In genomic region chr16:24013733-24014645, GRCh38 we compare ENCODE assay signal across 8 cellular contexts.
DNase-seq lines count a peak whose midpoint lies in the region; ATAC-seq and TF ChIP-seq lines count a peak whose summit lies in the region.

No MANE protein-coding gene starts in this region.

- no peaks in the 10 kb centered on the region for H3K9me2 ChIP-seq in SK-N-SH

- TF ChIP-seq CTCF in SK-N-SH (IDR thresholded peaks at IDR 0.05) = no peak

- no peak for TF ChIP-seq EP300 in SK-N-SH (IDR thresholded peaks at IDR 0.05; ENCODE audit: borderline replicate concordance in 1 of 2, low read depth in 1 of 2, low read length in 1 of 2)

- H4K20me1 ChIP-seq in SK-N-SH (ENCODE audit: insufficient read depth) = no peaks in the 10 kb centered on the region

- peaks cover 7% of the 10 kb centered on the region for H3K36me3 Mint-ChIP-seq in activated CD8-positive, alpha-beta memory T cell treated with anti-CD3 and anti-CD28 coated beads, Interleukin-2, amount 10 ng/mL, durations not matched to agents 7 days and 5 days
- peaks cover 0 to 2% (median 1%) of the 10 kb centered on the region in 3 donors for H3K36me3 Mint-ChIP-seq in naive thymus-derived CD8-positive, alpha-beta T cell

- H3K4me1 ChIP-seq in SK-N-SH (ENCODE audit: control insufficient read depth in 1 of 2, insufficient read depth in 2 of 2, low read depth in 1 of 2, low read length in 1 of 2) = peaks cover 0 to 4% of the 10 kb centered on the region in 2 experiments; a peak in 1 of 4 replicates

- no peaks in the 10 kb centered on the region for H3K9me3 ChIP-seq in SK-N-SH

- no peak overlapping the region for H3K27ac ChIP-seq in SK-N-SH (ENCODE audit: low read depth in 2 of 2, low read length in 1 of 2)

- peak overlapping the region; percentile 86 for H3K27ac Mint-ChIP-seq in activated CD8-positive, alpha-beta memory T cell treated with anti-CD3 and anti-CD28 coated beads, Interleukin-2, amount 10 ng/mL, durations not matched to agents 7 days and 5 days
- H3K27ac Mint-ChIP-seq in naive thymus-derived CD8-positive, alpha-beta T cell = peak overlapping the region; percentile 88 to 98 (median 96)

- ATAC-seq in GM18867 (IDR thresholded peaks at IDR 0.05; ENCODE audit: unreplicated experiment) (peak; percentile 95), HG02642 (IDR thresholded peaks at IDR 0.05; ENCODE audit: poor library complexity, unreplicated experiment) (peak; percentile 97)
- peak; percentile 87 for ATAC-seq in activated CD8-positive, alpha-beta memory T cell treated with anti-CD3 and anti-CD28 coated beads, Interleukin-2, amount 10 ng/mL, durations not matched to agents 7 days and 5 days
- peak; percentile 93 for ATAC-seq in naive thymus-derived CD8-positive, alpha-beta T cell

- peaks cover 56% of the 10 kb centered on the region for H3K4me1 Mint-ChIP-seq in activated CD8-positive, alpha-beta memory T cell treated with anti-CD3 and anti-CD28 coated beads, Interleukin-2, amount 10 ng/mL, durations not matched to agents 7 days and 5 days
- H3K4me1 Mint-ChIP-seq in naive thymus-derived CD8-positive, alpha-beta T cell = peaks cover 36 to 89% (median 81%) of the 10 kb centered on the region in 4 donors

- no peak overlapping the region for H2AFZ ChIP-seq in SK-N-SH (ENCODE audit: low read depth)

- H3F3A ChIP-seq in SK-N-SH (replicated peaks; ENCODE audit: insufficient read depth) = no peaks in the 10 kb centered on the region

- 37% methylated on average over 9 of the region's 10 CpGs for WGBS in SK-N-SH (ENCODE audit: low lambda C conversion rate)

- H3K9ac ChIP-seq in SK-N-SH = no peak overlapping the region

- no peaks in the 10 kb centered on the region for H3K36me3 ChIP-seq in SK-N-SH (replicated peaks in 1 of 2; ENCODE audit: control insufficient read depth in 1 of 2, insufficient read depth in 2 of 2, low read length in 1 of 2)

- H3K9me3 Mint-ChIP-seq in activated CD8-positive, alpha-beta memory T cell treated with anti-CD3 and anti-CD28 coated beads, Interleukin-2, amount 10 ng/mL, durations not matched to agents 7 days and 5 days (ENCODE audit: low read depth) = no peaks in the 10 kb centered on the region
- H3K9me3 Mint-ChIP-seq in naive thymus-derived CD8-positive, alpha-beta T cell = no peaks in the 10 kb centered on the region

- TF ChIP-seq RAD21 in SK-N-SH (IDR thresholded peaks at IDR 0.05; ENCODE audit: low read length) = no peak

- no peaks in the 10 kb centered on the region for H3K79me2 ChIP-seq in SK-N-SH (ENCODE audit: insufficient read depth)

- POLR2A ChIA-PET in naive thymus-derived CD8-positive, alpha-beta T cell (lab: Charles Lee) = interaction anchor here (0.6 to 5.8 kb wide), 14 partner anchors 9 to 211 kb away, joined by 3 to 47 read pairs (median 4); no protein-coding TSS in a partner anchor
- POLR2A ChIA-PET in SK-N-SH (lab: Yijun Ruan, JAX) = no interaction called here

- DNase-seq in NCI-H345 (lab: John Stamatoyannopoulos, UW) (peak; percentile 86), NCI-H510A (lab: John Stamatoyannopoulos, UW) (no peak), superior temporal gyrus (ENCODE audit: extremely low spot score) (no peak), SK-N-SH (no peak)
- DNase-seq in activated CD8-positive, alpha-beta memory T cell treated with anti-CD3 and anti-CD28 coated beads, Interleukin-2, amount 10 ng/mL, durations not matched to agents 7 days and 5 days = peak; percentile 80
- DNase-seq in naive thymus-derived CD8-positive, alpha-beta T cell = peak; percentile 28 to 90 (median 74)

- CTCF ChIA-PET in activated CD8-positive, alpha-beta memory T cell treated with anti-CD3 and anti-CD28 coated beads, Interleukin-2, amount 10 ng/mL, durations not matched to agents 7 days and 5 days (lab: Charles Lee) = interaction anchor here (0.9 to 9.0 kb wide), 9 partner anchors 10 to 239 kb away, joined by 3 to 239 read pairs (median 3); no protein-coding TSS in a partner anchor
- CTCF ChIA-PET in SK-N-SH (lab: Yijun Ruan, JAX) = interaction anchor here (0.8 to 3.0 kb wide), 4 partner anchors 23 to 213 kb away, joined by 3 to 13 read pairs (median 6); no protein-coding TSS in a partner anchor

- H3K27me3 Mint-ChIP-seq in activated CD8-positive, alpha-beta memory T cell treated with anti-CD3 and anti-CD28 coated beads, Interleukin-2, amount 10 ng/mL, durations not matched to agents 7 days and 5 days = no peaks in the 10 kb centered on the region
- no peaks in the 10 kb centered on the region for H3K27me3 Mint-ChIP-seq in naive thymus-derived CD8-positive, alpha-beta T cell

- H3K4me3 ChIP-seq in SK-N-SH (ENCODE audit: low read depth in 2 of 2, low read length in 1 of 2) = no peak overlapping the region

- no peak overlapping the region for H3K4me2 ChIP-seq in SK-N-SH

- no peaks in the 10 kb centered on the region for H3K27me3 ChIP-seq in SK-N-SH (ENCODE audit: insufficient read depth)

- H3K4me3 Mint-ChIP-seq in activated CD8-positive, alpha-beta memory T cell treated with anti-CD3 and anti-CD28 coated beads, Interleukin-2, amount 10 ng/mL, durations not matched to agents 7 days and 5 days = peak overlapping the region; percentile 10
- peak overlapping the region; percentile 58 to 89 (median 77) for H3K4me3 Mint-ChIP-seq in naive thymus-derived CD8-positive, alpha-beta T cell

TF ChIP-seq in SK-N-SH, 30 proteins besides CTCF, POLR2A, EP300 and RAD21:
- TF ChIP-seq TCF12 (IDR thresholded peaks at IDR 0.05) = no peak
- TF ChIP-seq REST (IDR thresholded peaks at IDR 0.05; ENCODE audit: low read depth, low read length) = no peak
- TF ChIP-seq FOXJ3 (CRISPR knock-in tag; IDR thresholded peaks at IDR 0.05) = no peak
- no peak for TF ChIP-seq RCOR1 (IDR thresholded peaks at IDR 0.05; ENCODE audit: low read length)
- no peak for TF ChIP-seq PBX3 (IDR thresholded peaks at IDR 0.05)
- TF ChIP-seq CHD2 (IDR thresholded peaks at IDR 0.05; ENCODE audit: low read length, partially characterized antibody) = no peak
- no peak for TF ChIP-seq GABPA (IDR thresholded peaks at IDR 0.05; ENCODE audit: low read depth)
- TF ChIP-seq USF1 (IDR thresholded peaks at IDR 0.05; ENCODE audit: borderline replicate concordance, low read depth) = no peak
- no peak for TF ChIP-seq RXRA (IDR thresholded peaks at IDR 0.05; ENCODE audit: borderline replicate concordance, low read depth)
- no peak for TF ChIP-seq TEAD4 (IDR thresholded peaks at IDR 0.05; ENCODE audit: borderline replicate concordance, insufficient read depth)
- no peak for TF ChIP-seq SMC3 (IDR thresholded peaks at IDR 0.05; ENCODE audit: low read depth, low read length)
- no peak for TF ChIP-seq FOXM1 (IDR thresholded peaks at IDR 0.05; ENCODE audit: low read depth)
- no peak for TF ChIP-seq NRF1 (IDR thresholded peaks at IDR 0.05; ENCODE audit: low read depth, low read length)
- TF ChIP-seq NFIC (IDR thresholded peaks at IDR 0.05; ENCODE audit: borderline replicate concordance) = no peak

Comparison
In these comparisons a context has a peak if more than half of its experiments do, and no peak if none do; other contexts are left out.
1. DNase-seq: peak in NCI-H345 (single experiment), activated CD8-positive, alpha-beta memory T cell treated with anti-CD3 and anti-CD28 coated beads, Interleukin-2, amount 10 ng/mL, durations not matched to agents 7 days and 5 days (single experiment) and naive thymus-derived CD8-positive, alpha-beta T cell (10 of 10); none in NCI-H510A (single experiment), superior temporal gyrus (single experiment) and SK-N-SH (single experiment).
2. Peak in every context shown above with its lines, with median percentiles within 50 percentile points of each other: ATAC-seq.